Comparison of ENCODE assay signal across 9 cellular contexts in the genomic region with DNA sequence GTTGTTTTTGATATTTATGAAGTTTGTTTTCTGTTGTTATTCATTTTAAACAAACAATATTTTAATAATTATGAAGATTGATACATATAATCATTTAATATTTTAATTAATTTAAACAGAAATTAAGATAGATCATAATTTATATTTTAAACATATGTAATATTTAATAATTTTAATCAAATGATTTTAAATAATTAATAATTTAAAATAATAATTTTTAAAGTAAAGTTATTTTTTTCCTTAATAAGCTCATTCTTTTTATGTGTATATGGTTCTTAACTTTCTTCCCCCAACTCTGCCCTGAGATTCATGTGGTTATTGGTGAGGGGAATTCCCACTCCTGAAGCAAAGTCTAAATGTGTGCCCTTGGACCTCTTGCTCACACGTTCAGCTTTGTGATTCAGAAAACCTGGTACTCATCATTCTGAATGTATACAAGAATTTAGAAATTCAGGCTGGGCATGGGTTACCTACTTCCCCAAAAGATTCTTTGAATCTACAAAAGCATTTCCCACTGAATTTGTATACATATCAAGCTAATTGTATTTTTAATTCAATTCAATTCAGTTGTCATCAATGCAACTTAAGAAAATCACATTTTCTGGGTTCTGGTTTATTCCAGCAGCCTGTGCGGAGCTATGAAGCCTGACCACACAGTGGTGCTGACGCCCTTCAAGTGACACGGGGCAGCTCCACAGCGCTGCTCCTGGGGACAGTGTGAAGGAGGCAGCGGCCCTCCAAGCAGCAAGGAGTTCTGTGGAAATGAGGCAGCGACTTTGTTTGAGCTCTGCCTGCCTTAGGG.
DNase-seq lines count a peak whose midpoint lies in the region; ATAC-seq and TF ChIP-seq lines count a peak whose summit lies in the region.
"Had no signal": no experiment of that assay in that cellular context is flagged by ENCODE, and none has a peak within 500 bp of the region (broad histone marks: within the 10 kb centered on the region; RNA-seq: fewer than 3 reads in every experiment).

No MANE protein-coding gene starts in this region.

- no peak overlapping the region for H3K4me3 Mint-ChIP-seq in activated naive CD8-positive, alpha-beta T cell treated with anti-CD3 and anti-CD28 coated beads, Interleukin-2, amount 10 ng/mL, durations not matched to agents 7 days and 5 days
- no peak overlapping the region for H3K4me3 Mint-ChIP-seq in glutamatergic neuron (ENCODE audit: unreplicated experiment)

- H3K4me2 ChIP-seq in OCI-LY7 (ENCODE audit: low read length): no peak overlapping the region
- H3K4me2 ChIP-seq: BLaER1 had no signal

- H2AFZ ChIP-seq in OCI-LY7 (ENCODE audit: low read length): no peak overlapping the region

- H3K9me3 Mint-ChIP-seq in activated naive CD8-positive, alpha-beta T cell treated with anti-CD3 and anti-CD28 coated beads, Interleukin-2, amount 10 ng/mL, durations not matched to agents 7 days and 5 days: no peaks in the 10 kb centered on the region
- no peaks in the 10 kb centered on the region for H3K9me3 Mint-ChIP-seq in glutamatergic neuron (ENCODE audit: unreplicated experiment)

- peaks cover 43% of the 10 kb centered on the region for H3K27me3 Mint-ChIP-seq in activated naive CD8-positive, alpha-beta T cell treated with anti-CD3 and anti-CD28 coated beads, Interleukin-2, amount 10 ng/mL, durations not matched to agents 7 days and 5 days
- no peaks in the 10 kb centered on the region for H3K27me3 Mint-ChIP-seq in glutamatergic neuron (ENCODE audit: unreplicated experiment)

- H3K79me2 ChIP-seq in OCI-LY7 (ENCODE audit: insufficient read depth, low read depth, low read length): no peaks in the 10 kb centered on the region

- H3K27ac ChIP-seq in HL-60 (replicated peaks): no peak overlapping the region
- no peak overlapping the region for H3K27ac ChIP-seq in OCI-LY7 (ENCODE audit: low read depth, low read length, poor library complexity, severe bottlenecking)
- H3K27ac ChIP-seq: BLaER1 had no signal

- H3K4me1 Mint-ChIP-seq in activated naive CD8-positive, alpha-beta T cell treated with anti-CD3 and anti-CD28 coated beads, Interleukin-2, amount 10 ng/mL, durations not matched to agents 7 days and 5 days: peaks cover 1% of the 10 kb centered on the region
- H3K4me1 Mint-ChIP-seq in glutamatergic neuron (ENCODE audit: low read depth, unreplicated experiment): no peaks in the 10 kb centered on the region

- peak; percentile 97 for ATAC-seq in GM21526 (IDR thresholded peaks at IDR 0.05; ENCODE audit: low FRiP score, unreplicated experiment)
- ATAC-seq in activated naive CD8-positive, alpha-beta T cell treated with anti-CD3 and anti-CD28 coated beads, Interleukin-2, amount 10 ng/mL, durations not matched to agents 7 days and 5 days (ENCODE audit: low read depth): peak; percentile 88

- H3K36me3 ChIP-seq in OCI-LY7 (ENCODE audit: insufficient read depth, low read length): no peaks in the 10 kb centered on the region
- H3K36me3 ChIP-seq: BLaER1 had no signal

- no peaks in the 10 kb centered on the region for H4K20me1 ChIP-seq in OCI-LY7 (ENCODE audit: insufficient read depth, low read length)
- H4K20me1 ChIP-seq: BLaER1 had no signal

- CTCF ChIA-PET in OCI-LY7 (lab: Charles Lee; ENCODE audit: unreplicated experiment): interaction anchor here (1.5 kb wide), 2 partner anchors 10 to 448 kb away, joined by 4 to 6 read pairs; no protein-coding TSS in a partner anchor

- no peaks in the 10 kb centered on the region for H3K9me2 ChIP-seq in OCI-LY7 (ENCODE audit: insufficient read depth, low read length)

- no peak overlapping the region for H3K27ac Mint-ChIP-seq in activated naive CD8-positive, alpha-beta T cell treated with anti-CD3 and anti-CD28 coated beads, Interleukin-2, amount 10 ng/mL, durations not matched to agents 7 days and 5 days
- H3K27ac Mint-ChIP-seq in glutamatergic neuron (ENCODE audit: unreplicated experiment): no peak overlapping the region

- H3K9me3 ChIP-seq in OCI-LY7 (ENCODE audit: low read length): no peaks in the 10 kb centered on the region

- no peaks in the 10 kb centered on the region for H3K27me3 ChIP-seq in HL-60 (ENCODE audit: insufficient read depth, poor library complexity, severe bottlenecking)
- H3K27me3 ChIP-seq: BLaER1 had no signal

- no TSS peak for BruUV-seq in OCI-LY7 (replicated peaks; lab: Mats Ljungman, UMichigan)

- H3K4me3 ChIP-seq in HL-60 (replicated peaks; ENCODE audit: insufficient read depth, low read length) (no peak overlapping the region), OCI-LY7 (ENCODE audit: low read depth, low read length, poor library complexity, severe bottlenecking) (no peak overlapping the region)
- H3K4me3 ChIP-seq: BLaER1 had no signal

- H3K36me3 Mint-ChIP-seq in activated naive CD8-positive, alpha-beta T cell treated with anti-CD3 and anti-CD28 coated beads, Interleukin-2, amount 10 ng/mL, durations not matched to agents 7 days and 5 days: no peaks in the 10 kb centered on the region
- H3K36me3 Mint-ChIP-seq in glutamatergic neuron (ENCODE audit: unreplicated experiment): no peaks in the 10 kb centered on the region

- intact Hi-C loops in OCI-LY7 (cut with micrococcal nuclease; ENCODE audit: unreplicated experiment): loop anchor here (1.0 to 2.0 kb wide), 4 partner anchors 122 to 451 kb away; no protein-coding TSS in a partner anchor

- TF ChIP-seq CTCF in HL-60 (IDR thresholded peaks at IDR 0.05; ENCODE audit: insufficient read depth, low read length) (peak; percentile 88), OCI-LY7 (conservative IDR thresholded peaks at IDR 0.05; ENCODE audit: low read length) (peak; percentile 93), glutamatergic neuron (IDR thresholded peaks at IDR 0.05; ENCODE audit: partially characterized antibody, unreplicated experiment) (no peak)

- POLR2A ChIA-PET in OCI-LY7 (lab: Charles Lee): interaction anchor here (0.6 to 1.4 kb wide), 9 partner anchors 29 to 537 kb away, joined by 3 to 6 read pairs (median 3); no protein-coding TSS in a partner anchor
- POLR2A ChIA-PET in activated naive CD8-positive, alpha-beta T cell treated with anti-CD3 and anti-CD28 coated beads, Interleukin-2, amount 10 ng/mL, durations not matched to agents 7 days and 5 days (lab: Charles Lee): interaction anchor here (0.7 kb wide), 1 partner anchor 348 kb away, joined by 3 read pairs; no protein-coding TSS in a partner anchor

- peak; percentile 54 to 82 (median 71) for DNase-seq in NCI-H1417 (lab: John Stamatoyannopoulos, UW)
- no peak for DNase-seq in NCI-H1417 treated with DMSO at 0.1 percent for 48 hours (lab: John Stamatoyannopoulos, UW)
- peak in 1 of 2 experiments; percentile 62 for DNase-seq in HL-60 (ENCODE audit: low read depth in 1 of 2, low spot score in 1 of 2)
- peak; percentile 69 for DNase-seq in OCI-LY7 (ENCODE audit: low spot score)
- peak; percentile 44 for DNase-seq in activated naive CD8-positive, alpha-beta T cell treated with anti-CD3 and anti-CD28 coated beads, Interleukin-2, amount 10 ng/mL, durations not matched to agents 7 days and 5 days
- peak; percentile 81 for DNase-seq in glutamatergic neuron
- peak; percentile 87 for DNase-seq in pons (ENCODE audit: low spot score)

- no peaks in the 10 kb centered on the region for H3K4me1 ChIP-seq in OCI-LY7 (ENCODE audit: insufficient read depth, low read length, poor library complexity, severe bottlenecking)
- H3K4me1 ChIP-seq: BLaER1 had no signal
